Comparison of ENCODE assay signal across 25 cellular contexts in the genomic region with DNA sequence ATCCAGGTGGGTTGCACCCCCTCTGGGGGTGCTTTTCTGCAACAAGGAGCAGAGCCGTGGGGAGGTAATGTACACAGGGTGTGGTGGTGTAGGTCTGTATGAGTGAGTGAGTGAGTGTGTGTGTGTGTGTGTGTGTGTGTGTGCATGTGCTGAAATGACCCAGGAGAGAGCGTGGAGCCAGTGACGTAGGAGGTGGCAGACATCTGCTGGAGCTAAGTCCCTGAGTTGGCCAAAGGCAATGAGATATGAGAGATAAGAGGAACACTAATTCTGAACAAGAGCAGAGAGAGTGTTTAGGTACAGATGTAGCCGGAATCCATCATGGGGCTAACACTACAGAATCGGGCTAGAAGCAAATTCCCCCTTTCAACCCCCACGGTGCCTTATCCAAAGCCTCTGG. TPM values are rescaled to one million over a fixed set of nuclear protein-coding genes. Genes with fewer than 3 reads are reported as not detected.
A peak's percentile ranks its signal among the peaks of the same experiment; 100 is the strongest.
DNase-seq lines count a peak whose midpoint lies in the region; ATAC-seq and TF ChIP-seq lines count a peak whose summit lies in the region.
"Had no signal": no experiment of that assay in that cellular context is flagged by ENCODE, and none has a peak within 500 bp of the region (broad histone marks: within the 10 kb centered on the region; RNA-seq: fewer than 3 reads in every experiment).

No MANE protein-coding gene starts in this region.

- H3K27me3 ChIP-seq in spleen (replicated peaks in 1 of 7) = no peaks in the 10 kb centered on the region
- H3K27me3 ChIP-seq: SJSA1 had no signal

- H3K36me3 Mint-ChIP-seq in HFFc6 (ENCODE audit: low read depth) (no peaks in the 10 kb centered on the region), T-helper 17 cell (ENCODE audit: low read depth) (peaks cover 8% of the 10 kb centered on the region)
- peaks cover 44% of the 10 kb centered on the region for H3K36me3 Mint-ChIP-seq in activated CD4-positive, alpha-beta memory T cell treated with anti-CD3 and anti-CD28 coated beads, Interleukin-2, amount 10 ng/mL, durations not matched to agents 7 days and 5 days (ENCODE audit: low read depth)

- H3K9me3 ChIP-seq in T-helper 17 cell (ENCODE audit: control insufficient read depth, low read length, poor library complexity, severe bottlenecking) = no peaks in the 10 kb centered on the region
- H3K9me3 ChIP-seq in spleen = no peaks in the 10 kb centered on the region
- H3K9me3 ChIP-seq: HAP-1, SJSA1 had no signal

- no peaks in the 10 kb centered on the region for H3K9me3 Mint-ChIP-seq in HFFc6
- no peaks in the 10 kb centered on the region for H3K9me3 Mint-ChIP-seq in activated CD4-positive, alpha-beta memory T cell treated with anti-CD3 and anti-CD28 coated beads, Interleukin-2, amount 10 ng/mL, durations not matched to agents 7 days and 5 days
- H3K9me3 Mint-ChIP-seq: CD14-positive monocyte, GM23338 had no signal

- H3K4me3 ChIP-seq in fibroblast of the aortic adventitia (ENCODE audit: low read depth, low read length) (no peak overlapping the region), spleen (no peak overlapping the region)
- H3K4me3 ChIP-seq: GM23338, HAP-1, SJSA1 had no signal

- TF ChIP-seq CTCF in HFFc6 (IDR thresholded peaks at IDR 0.05) (no peak), fibroblast of the aortic adventitia (IDR thresholded peaks at IDR 0.05; ENCODE audit: insufficient read depth, low read length) (no peak), spleen (IDR thresholded peaks at IDR 0.05 in 8 of 11, conservative IDR thresholded peaks at IDR 0.05 in 3 of 11) (no peak)

- peaks cover 0 to 88% (median 13%) of the 10 kb centered on the region in 6 donors for H3K36me3 ChIP-seq in spleen
- H3K36me3 ChIP-seq: SJSA1 had no signal

- H3K4me1 ChIP-seq in spleen = peaks cover 0 to under 1% (median 0%) of the 10 kb centered on the region in 6 donors
- H3K4me1 ChIP-seq: HAP-1, SJSA1 had no signal

- no peak for TF ChIP-seq POLR2A in spleen (IDR thresholded peaks at IDR 0.05)

- WGBS in spleen, 5 donors = 87 to 93% (median 89%) methylated on average over 6 of the region's 6 CpGs

- ATAC-seq in T-helper 17 cell (no peak), GM18517 (IDR thresholded peaks at IDR 0.05; ENCODE audit: unreplicated experiment) (no peak), GM21367 (IDR thresholded peaks at IDR 0.05; ENCODE audit: unreplicated experiment) (no peak), HG03108 (IDR thresholded peaks at IDR 0.05; ENCODE audit: unreplicated experiment) (no peak)
- ATAC-seq: GM23338 had no signal

- CTCF ChIA-PET in activated CD4-positive, alpha-beta memory T cell treated with anti-CD3 and anti-CD28 coated beads, Interleukin-2, amount 10 ng/mL, durations not matched to agents 7 days and 5 days (lab: Charles Lee) = no interaction called here

- POLR2A ChIA-PET in activated CD4-positive, alpha-beta memory T cell treated with anti-CD3 and anti-CD28 coated beads, Interleukin-2, amount 10 ng/mL, durations not matched to agents 7 days and 5 days (lab: Charles Lee) = no interaction called here

- H3K4me3 Mint-ChIP-seq in HFFc6 (no peak overlapping the region), T-helper 17 cell (no peak overlapping the region)
- no peak overlapping the region for H3K4me3 Mint-ChIP-seq in activated CD4-positive, alpha-beta memory T cell treated with anti-CD3 and anti-CD28 coated beads, Interleukin-2, amount 10 ng/mL, durations not matched to agents 7 days and 5 days
- H3K4me3 Mint-ChIP-seq: B cell, CD14-positive monocyte, GM23338 had no signal

- H3K27me3 Mint-ChIP-seq in HFFc6 (ENCODE audit: insufficient read depth) = peaks cover 20% of the 10 kb centered on the region
- no peaks in the 10 kb centered on the region for H3K27me3 Mint-ChIP-seq in T-helper 17 cell
- no peaks in the 10 kb centered on the region for H3K27me3 Mint-ChIP-seq in activated CD4-positive, alpha-beta memory T cell treated with anti-CD3 and anti-CD28 coated beads, Interleukin-2, amount 10 ng/mL, durations not matched to agents 7 days and 5 days
- H3K27me3 Mint-ChIP-seq: B cell had no signal

- no peak overlapping the region for H3K27ac Mint-ChIP-seq in HFFc6
- peak overlapping the region; percentile 43 for H3K27ac Mint-ChIP-seq in T-helper 17 cell
- no peak overlapping the region for H3K27ac Mint-ChIP-seq in activated CD4-positive, alpha-beta memory T cell treated with anti-CD3 and anti-CD28 coated beads, Interleukin-2, amount 10 ng/mL, durations not matched to agents 7 days and 5 days
- H3K27ac Mint-ChIP-seq: B cell, GM23338 had no signal

- intact Hi-C loops in spleen (cut with DNase I; ENCODE audit: low total_unique reads) = no loop called here

- H3K4me1 Mint-ChIP-seq in HFFc6 (ENCODE audit: low read depth) (no peaks in the 10 kb centered on the region; the same call in 1 of the 2 replicates), T-helper 17 cell (peaks cover 7% of the 10 kb centered on the region)
- H3K4me1 Mint-ChIP-seq in activated CD4-positive, alpha-beta memory T cell treated with anti-CD3 and anti-CD28 coated beads, Interleukin-2, amount 10 ng/mL, durations not matched to agents 7 days and 5 days = no peaks in the 10 kb centered on the region
- H3K4me1 Mint-ChIP-seq: B cell, GM23338 had no signal

- DNase-seq in HFFc6 = peak; percentile 19
- DNase-seq in T-helper 17 cell = no peak
- DNase-seq in fibroblast of the aortic adventitia (ENCODE audit: low read depth) = peak; percentile 17
- peak; percentile 1 for DNase-seq in spleen
- no peak for DNase-seq in activated CD4-positive, alpha-beta memory T cell treated with anti-CD3 and anti-CD28 coated beads, Interleukin-2, amount 10 ng/mL, durations not matched to agents 7 days and 5 days
- DNase-seq: Calu3, IMR-90, MM.1S, NCI-H1048, NCI-H1417, NCI-H1694, NCI-H2081, NCI-H2227 treated with DMSO at 0.1 percent for 48 hours, NCI-H526 treated with DMSO at 0.1 percent for 48 hours, Right ventricle myocardium superior, RPMI8226 had no signal

- no peak overlapping the region for H3K27ac ChIP-seq in spleen
- H3K27ac ChIP-seq: KMS-11, SJSA1 had no signal

RNA-seq across cellular contexts. Expression of gene BDH1, which starts 27.6 kb away (rescaled TPM):
- 1 to 10 TPM in 5 of 6 experiments, under 1 TPM in 1; 0.87 to 1.5 (median 1.2) TPM for total RNA-seq in HFFc6 (2021; fragmentation: NEBNext Ultra II Directional; extraction: Animal tissue kit (Norgen Biotek cat#: 25700))
- total RNA-seq in T-helper 17 cell = 10 to 100 TPM; 20.7 to 22.4 TPM
- 0.49 and 0.99 TPM in 2 replicates for total RNA-seq in fibroblast of the aortic adventitia (ENCODE audit: low replicate concordance)
- 10 to 100 TPM; 11.5 to 24.6 (median 17.8) TPM for total RNA-seq in spleen
- polyA plus RNA-seq in spleen = 10 to 100 TPM; 14.3 to 17.7 (median 17.3) TPM
- total RNA-seq in activated CD4-positive, alpha-beta memory T cell treated with anti-CD3 and anti-CD28 coated beads, Interleukin-2, amount 10 ng/mL, durations not matched to agents 7 days and 5 days = 10 to 100 TPM; 54.2 to 55.8 TPM

Comparison
In these comparisons a context has a peak if more than half of its experiments do, and no peak if none do; other contexts are left out.
1. DNase-seq: peak in HFFc6 (single experiment), fibroblast of the aortic adventitia (single experiment) and spleen (single experiment); none in T-helper 17 cell (0 of 3) and activated CD4-positive, alpha-beta memory T cell treated with anti-CD3 and anti-CD28 coated beads, Interleukin-2, amount 10 ng/mL, durations not matched to agents 7 days and 5 days (single experiment).